24 cellular contexts compared by ENCODE assay signal in genomic region chr3:184511741-184512140, GRCh38.
"Had no signal": no experiment of that assay in that cellular context is flagged by ENCODE, and none has a peak within 500 bp of the region (broad histone marks: within the 10 kb centered on the region; RNA-seq: fewer than 3 reads in every experiment).

No MANE protein-coding gene starts in this region.

- H3K36me3 ChIP-seq: colonic mucosa, esophagus muscularis mucosa, heart right ventricle, left lung, lower lobe of right lung had no signal

- H3K4me3 ChIP-seq: colonic mucosa, dorsolateral prefrontal cortex, esophagus muscularis mucosa, heart right ventricle, left lung, lower lobe of right lung, mucosa of descending colon had no signal

- H3K27ac Mint-ChIP-seq: mesothelial cell of epicardium had no signal

- H3K9me3 ChIP-seq: colonic mucosa, left lung, lower lobe of right lung, mucosa of descending colon had no signal

- H3K36me3 Mint-ChIP-seq: naive B cell had no signal

- H3K27me3 ChIP-seq: colonic mucosa had no signal

- ATAC-seq: foreskin keratinocyte, heart right ventricle, left cardiac atrium, left lung, left ventricle myocardium superior, lower lobe of right lung, mucosa of descending colon had no signal

- H3K4me3 Mint-ChIP-seq: mesothelial cell of epicardium had no signal

- H3K27ac ChIP-seq: colonic mucosa, dorsolateral prefrontal cortex, epithelial cell of prostate, esophagus muscularis mucosa, foreskin keratinocyte, heart right ventricle, left lung, lower lobe of right lung had no signal

- FAIRE-seq: frontal cortex, islet of Langerhans, keratinocyte had no signal

- H3K4me1 ChIP-seq: colonic mucosa, foreskin keratinocyte had no signal

- DNase-seq: cortex of kidney; dermis blood vessel endothelial cell; dorsolateral prefrontal cortex; effector CD4-positive, alpha-beta T cell; effector memory CD4-positive, alpha-beta T cell; erythroblast; foreskin keratinocyte; glutamatergic neuron; heart right ventricle; hippocampal formation; left cardiac atrium; left lung; left ventricle myocardium superior; lower lobe of right lung; mesenchymal stem cell; mucosa of descending colon; naive B cell had no signal
